ENCODE assay signal across 9 cellular contexts in the genomic region with DNA sequence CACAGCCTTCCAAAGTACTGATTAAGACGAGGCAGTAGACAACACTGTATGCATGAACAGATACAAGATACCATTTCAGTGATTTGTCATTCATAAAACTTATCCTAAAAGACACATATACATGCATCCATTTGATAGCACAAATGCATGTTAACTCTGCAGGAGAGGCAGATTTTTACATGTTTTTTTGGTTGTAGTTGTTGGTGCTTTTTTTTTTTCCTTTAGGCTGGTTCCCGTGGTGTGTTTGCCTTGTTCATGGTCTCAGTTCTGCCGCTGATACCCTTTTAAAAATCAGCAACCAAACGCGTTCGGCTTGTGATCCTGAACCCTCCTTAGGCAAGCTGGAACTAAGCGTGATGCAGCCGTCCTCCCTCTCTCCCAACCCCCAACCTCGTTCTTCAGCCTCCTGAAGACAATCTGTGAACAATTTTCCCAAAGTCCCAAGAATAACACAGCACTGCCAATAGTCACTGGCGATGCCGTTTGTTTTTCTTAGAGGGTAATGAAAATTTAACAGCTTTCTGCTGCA. TPM values are rescaled to one million over a fixed set of nuclear protein-coding genes. Genes with fewer than 3 reads are reported as not detected.
DNase-seq lines count a peak whose midpoint lies in the region; ATAC-seq and TF ChIP-seq lines count a peak whose summit lies in the region.
"Had no signal": no experiment of that assay in that cellular context is flagged by ENCODE, and none has a peak within 500 bp of the region (broad histone marks: within the 10 kb centered on the region; RNA-seq: fewer than 3 reads in every experiment).

No MANE protein-coding gene starts in this region.

- peaks cover 0 to 7% of the 10 kb centered on the region in 2 donors for H3K4me1 ChIP-seq in breast epithelium
- H3K4me1 ChIP-seq in transverse colon, result peaks cover 3 to 25% (median 15%) of the 10 kb centered on the region in 4 donors

- no peak for ATAC-seq in activated CD8-positive, alpha-beta memory T cell treated with anti-CD3 and anti-CD28 coated beads, Interleukin-2, amount 10 ng/mL, durations not matched to agents 7 days and 5 days

- H3K27me3 ChIP-seq in breast epithelium (no peaks in the 10 kb centered on the region), transverse colon (peaks cover 59% of the 10 kb centered on the region)

- in situ Hi-C loops in transverse colon (cut with MboI; ENCODE audit: low pct_ligation_motif_present in 1 of 4, low pct_unique_long_range_greater_than_20kb in 1 of 4, low sequenced_read_pairs in 3 of 4), result loop anchor here in 1 of 4 donors (25.0 kb wide), 1 partner anchor 101 kb away; no protein-coding TSS in a partner anchor

- no peak for TF ChIP-seq CTCF in breast epithelium (IDR thresholded peaks at IDR 0.05)
- no peak for TF ChIP-seq CTCF in transverse colon (IDR thresholded peaks at IDR 0.05)

- no peak for DNase-seq in activated CD8-positive, alpha-beta memory T cell treated with anti-CD3 and anti-CD28 coated beads, Interleukin-2, amount 10 ng/mL, durations not matched to agents 7 days and 5 days
- no peak for DNase-seq in activated CD8-positive, alpha-beta memory T cell treated with anti-CD3 and anti-CD28 coated beads, Interleukin-2, amount 50 U/mL, for 4 hours
- DNase-seq in breast epithelium (ENCODE audit: low spot score in 2 of 2) (no peak), medulla oblongata (ENCODE audit: extremely low spot score) (peak; percentile 19), transverse colon (no peak), NCI-H524 treated with DMSO at 0.1 percent for 48 hours (lab: John Stamatoyannopoulos, UW) (no peak), D341Med (ENCODE audit: low spot score) (no peak)
- no peak for DNase-seq in stimulated activated CD8-positive, alpha-beta memory T cell treated with anti-CD3 and anti-CD28 coated beads, Interleukin-4, amount 100 ng/mL, for 48 hours

- no peak overlapping the region for H3K27ac Mint-ChIP-seq in activated CD8-positive, alpha-beta memory T cell treated with anti-CD3 and anti-CD28 coated beads, Interleukin-2, amount 10 ng/mL, durations not matched to agents 7 days and 5 days
- H3K27ac Mint-ChIP-seq: dendritic cell treated with granulocyte-macrophage colony-stimulating factor and Interleukin-4, amounts not matched to agents 40 ng/mL and 50 ng/mL, for 4 days had no signal

- CTCF ChIA-PET in activated CD8-positive, alpha-beta memory T cell treated with anti-CD3 and anti-CD28 coated beads, Interleukin-2, amount 10 ng/mL, durations not matched to agents 7 days and 5 days (lab: Charles Lee), result no interaction called here

- TF ChIP-seq POLR2A in breast epithelium (IDR thresholded peaks at IDR 0.05), result no peak
- no peak for TF ChIP-seq POLR2A in transverse colon (IDR thresholded peaks at IDR 0.05)

- peaks cover 16% of the 10 kb centered on the region for H3K4me1 Mint-ChIP-seq in activated CD8-positive, alpha-beta memory T cell treated with anti-CD3 and anti-CD28 coated beads, Interleukin-2, amount 10 ng/mL, durations not matched to agents 7 days and 5 days

- H3K36me3 ChIP-seq in breast epithelium (no peaks in the 10 kb centered on the region), transverse colon (no peaks in the 10 kb centered on the region)

- peak overlapping the region; percentile 44 to 78 for H3K27ac ChIP-seq in breast epithelium
- H3K27ac ChIP-seq in transverse colon, result peak overlapping the region; percentile 43 to 79 (median 51)

- H3K9me3 Mint-ChIP-seq in activated CD8-positive, alpha-beta memory T cell treated with anti-CD3 and anti-CD28 coated beads, Interleukin-2, amount 10 ng/mL, durations not matched to agents 7 days and 5 days (ENCODE audit: low read depth), result no peaks in the 10 kb centered on the region
- H3K9me3 Mint-ChIP-seq: dendritic cell treated with granulocyte-macrophage colony-stimulating factor and Interleukin-4, amounts not matched to agents 40 ng/mL and 50 ng/mL, for 4 days had no signal

- H3K36me3 Mint-ChIP-seq in activated CD8-positive, alpha-beta memory T cell treated with anti-CD3 and anti-CD28 coated beads, Interleukin-2, amount 10 ng/mL, durations not matched to agents 7 days and 5 days, result no peaks in the 10 kb centered on the region

- peak overlapping the region; percentile 32 for H3K4me3 Mint-ChIP-seq in activated CD8-positive, alpha-beta memory T cell treated with anti-CD3 and anti-CD28 coated beads, Interleukin-2, amount 10 ng/mL, durations not matched to agents 7 days and 5 days

- peaks cover 71% of the 10 kb centered on the region for H3K27me3 Mint-ChIP-seq in activated CD8-positive, alpha-beta memory T cell treated with anti-CD3 and anti-CD28 coated beads, Interleukin-2, amount 10 ng/mL, durations not matched to agents 7 days and 5 days

- intact Hi-C loops in breast epithelium (cut with DNase I; ENCODE audit: low total_unique reads) (no loop called here), transverse colon (cut with DNase I; ENCODE audit: low total_unique reads) (no loop called here)

- 8 to 18% methylated on average over 4 to 11 of the region's 11 CpGs for WGBS in transverse colon (ENCODE audit: low coverage in 1 of 2), 2 donors

- no peak for TF ChIP-seq EP300 in transverse colon (IDR thresholded peaks at IDR 0.05; ENCODE audit: low read depth)

- H3K4me3 ChIP-seq in breast epithelium, result peak overlapping the region; percentile 82 to 98 (median 87)
- peak overlapping the region; percentile 48 to 69 (median 58) for H3K4me3 ChIP-seq in transverse colon

- H3K9me3 ChIP-seq in breast epithelium, result no peaks in the 10 kb centered on the region
- H3K9me3 ChIP-seq in transverse colon, result no peaks in the 10 kb centered on the region

RNA-seq across cellular contexts. Expression of gene PRICKLE1, which starts 1.2 kb away (rescaled TPM):
- 1 to 10 TPM in 1 of 2 experiments, under 1 TPM in 1; 0.61 to 1.1 TPM for total RNA-seq in activated CD8-positive, alpha-beta memory T cell treated with anti-CD3 and anti-CD28 coated beads, Interleukin-2, amount 10 ng/mL, durations not matched to agents 7 days and 5 days
- total RNA-seq in breast epithelium (1 to 10 TPM; 6.4 to 9.4 (median 9.2) TPM), transverse colon (1 to 10 TPM; 1.2 to 6.4 (median 2.8) TPM)
